ENCODE assay signal across 8 cellular contexts in the genomic region with DNA sequence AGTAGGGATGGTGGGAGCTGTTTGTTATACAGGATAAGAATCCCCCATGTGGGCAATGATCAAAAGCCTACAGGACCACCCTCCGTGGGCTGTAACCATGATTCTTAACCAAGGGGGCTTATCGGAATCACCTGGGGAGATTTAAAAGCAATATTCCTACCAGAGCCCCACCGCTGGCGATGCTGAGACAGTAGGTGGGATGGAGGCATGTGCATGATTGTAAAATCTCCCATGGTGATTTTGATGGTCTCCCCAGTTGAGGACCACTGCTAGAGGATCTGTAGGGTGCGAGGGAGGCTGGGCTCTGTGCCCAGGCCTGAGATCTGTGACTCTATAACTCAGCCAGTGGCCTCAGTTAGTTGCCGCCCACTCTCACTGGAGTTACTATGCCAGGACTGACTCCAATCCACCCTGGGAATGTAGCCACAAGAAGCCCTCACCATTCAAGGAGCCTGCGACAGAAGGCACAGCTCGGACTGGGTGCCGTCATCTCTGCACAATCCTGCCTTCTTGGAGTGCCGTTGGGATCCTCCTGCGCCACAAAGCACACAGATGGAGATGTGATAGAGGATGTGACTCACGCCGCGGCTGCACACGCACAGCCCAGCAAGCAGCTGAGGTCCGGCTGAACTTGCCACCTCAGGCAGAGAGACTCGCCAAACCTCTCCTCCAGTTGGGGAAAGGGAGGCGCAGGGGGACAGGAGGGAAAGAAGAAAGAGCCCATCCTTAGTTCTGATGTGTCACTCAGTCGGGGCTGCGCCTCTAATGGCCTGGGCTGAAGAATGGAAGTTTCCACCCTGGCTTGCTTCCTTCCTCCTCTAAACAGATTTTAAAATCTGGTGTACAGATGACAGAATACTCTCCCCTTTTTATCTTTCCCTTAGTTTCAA. TPM values are rescaled to one million over a fixed set of nuclear protein-coding genes. Genes with fewer than 3 reads are reported as not detected.
DNase-seq lines count a peak whose midpoint lies in the region; ATAC-seq and TF ChIP-seq lines count a peak whose summit lies in the region.

No MANE protein-coding gene starts in this region.

- ATAC-seq in HG03521 (IDR thresholded peaks at IDR 0.05; ENCODE audit: unreplicated experiment) = no peak

- no peaks in the 10 kb centered on the region for H3K27me3 ChIP-seq in SJSA1 (replicated peaks)
- H3K27me3 ChIP-seq in trophoblast cell (ENCODE audit: insufficient read depth, low read length) = no peaks in the 10 kb centered on the region

- H4K8ac ChIP-seq in trophoblast cell (ENCODE audit: low read depth, low read length) = peak overlapping the region; percentile 9

- H3K4me1 ChIP-seq in SJSA1 (replicated peaks) = peaks cover 41% of the 10 kb centered on the region
- peaks cover 9% of the 10 kb centered on the region in 2 experiments for H3K4me1 ChIP-seq in trophoblast cell (ENCODE audit: control insufficient read depth in 1 of 2, insufficient read depth in 2 of 2, low read length in 2 of 2)

- TF ChIP-seq CTCF in fibroblast of pulmonary artery (IDR thresholded peaks at IDR 0.05; ENCODE audit: low read length, missing control alignments) = no peak

- WGBS in trophoblast cell (ENCODE audit: extremely low coverage, insufficient coverage, insufficient read length) = no CpG with 5 or more reads among the region's 20 CpGs

- H3K9ac ChIP-seq in trophoblast cell (ENCODE audit: low read length) = no peak overlapping the region

- H3K23ac ChIP-seq in trophoblast cell (ENCODE audit: low read length) = no peak overlapping the region

- no peaks in the 10 kb centered on the region for H3K79me1 ChIP-seq in trophoblast cell (ENCODE audit: low read length)

- H3K36me3 ChIP-seq in SJSA1 (no peaks in the 10 kb centered on the region), trophoblast cell (ENCODE audit: control insufficient read depth in 1 of 2, insufficient read depth in 2 of 2, low read length in 2 of 2) (no peaks in the 10 kb centered on the region)

- peak overlapping the region; percentile 31 for H4K91ac ChIP-seq in trophoblast cell (ENCODE audit: low read depth, low read length)

- H2BK12ac ChIP-seq in trophoblast cell (ENCODE audit: low read length) = no peak overlapping the region

- H4K12ac ChIP-seq in trophoblast cell (ENCODE audit: low read depth, low read length) = no peak overlapping the region

- no peak overlapping the region for H3K4ac ChIP-seq in trophoblast cell (ENCODE audit: low read depth, low read length)

- no peak overlapping the region for H3K4me2 ChIP-seq in trophoblast cell (ENCODE audit: low read length)

- H3K14ac ChIP-seq in trophoblast cell (ENCODE audit: low read length) = peak overlapping the region; percentile 17

- peak overlapping the region; percentile 87 for H3K27ac ChIP-seq in SJSA1
- H3K27ac ChIP-seq in trophoblast cell (ENCODE audit: low read depth, low read length) = peak overlapping the region; percentile 3

- no peaks in the 10 kb centered on the region for H3K9me3 ChIP-seq in SJSA1 (replicated peaks)
- H3K9me3 ChIP-seq in trophoblast cell (ENCODE audit: insufficient read depth, low read depth, low read length) = no peaks in the 10 kb centered on the region

- peak overlapping the region; percentile 39 for H2AFZ ChIP-seq in trophoblast cell (ENCODE audit: insufficient read depth, low read length, poor library complexity)

- peak overlapping the region; percentile 44 for H2BK120ac ChIP-seq in trophoblast cell (ENCODE audit: insufficient read depth, low read length, poor library complexity)

- H3K18ac ChIP-seq in trophoblast cell (ENCODE audit: low read length) = no peak overlapping the region

- no peak overlapping the region for H2AK5ac ChIP-seq in trophoblast cell (ENCODE audit: low read length)

- peak overlapping the region; percentile 43 for H2BK5ac ChIP-seq in trophoblast cell (ENCODE audit: low read depth, low read length, poor library complexity)

- H3K4me3 ChIP-seq in SJSA1 (no peak overlapping the region), fibroblast of pulmonary artery (replicated peaks; ENCODE audit: low read depth, low read length) (peak overlapping the region; percentile 26), trophoblast cell (ENCODE audit: low read depth, low read length) (no peak overlapping the region)

- peak; percentile 90 for DNase-seq in DMS53 treated with DMSO at 0.1 percent for 48 hours (lab: John Stamatoyannopoulos, UW; ENCODE audit: unreplicated experiment)
- DNase-seq in SJSA1 (ENCODE audit: low read depth in 1 of 2, low spot score in 2 of 2) = peak; percentile 93 to 96
- peak; percentile 96 for DNase-seq in fibroblast of pulmonary artery (ENCODE audit: low read depth)
- peak; percentile 96 to 97 for DNase-seq in trophoblast cell
- no peak for DNase-seq in KG1 (lab: John Stamatoyannopoulos, UW)
- DNase-seq in cortex of kidney (lab: John Stamatoyannopoulos, UW) = no peak
- DNase-seq in ecto neural progenitor cell (ENCODE audit: low spot score) = no peak

- H3K79me2 ChIP-seq in trophoblast cell (ENCODE audit: control insufficient read depth, insufficient read depth, low read length, poor library complexity) = no peaks in the 10 kb centered on the region

RNA-seq across cellular contexts. Expression of a gene that starts 26.5 kb away (rescaled TPM):
- total RNA-seq in SJSA1 (2014; rRNA removed; shearing (Covaris generic)) = 0.21 TPM in 1 of 2 replicates, not detected in the other
- 0.19 and 0.26 TPM in 2 replicates for polyA plus RNA-seq in trophoblast cell (2013)

RNA-seq across cellular contexts. Expression of a gene that starts 46.4 kb away (rescaled TPM):
- total RNA-seq in SJSA1 (2014; rRNA removed; shearing (Covaris generic)) = 51.8 and 71.9 TPM in 2 replicates
- polyA plus RNA-seq in trophoblast cell (2013) = 33.5 and 33.8 TPM in 2 replicates

Comparison
In these comparisons a context has a peak if more than half of its experiments do, and no peak if none do; other contexts are left out.
1. DNase-seq: peak in DMS53 treated with DMSO at 0.1 percent for 48 hours (single experiment), SJSA1 (2 of 2), fibroblast of pulmonary artery (single experiment) and trophoblast cell (2 of 2); none in KG1 (single experiment), cortex of kidney (single experiment) and ecto neural progenitor cell (single experiment).